Comparison of ENCODE assay signal across 12 cellular contexts in genomic region chr10:86900955-86901354, GRCh38. TPM values are rescaled to one million over a fixed set of nuclear protein-coding genes. Genes with fewer than 3 reads are reported as not detected.
DNase-seq lines count a peak whose midpoint lies in the region; ATAC-seq, FAIRE-seq and TF ChIP-seq lines count a peak whose summit lies in the region.
"Had no signal": no experiment of that assay in that cellular context is flagged by ENCODE, and none has a peak within 500 bp of the region (broad histone marks: within the 10 kb centered on the region; RNA-seq: fewer than 3 reads in every experiment).

No MANE protein-coding gene starts in this region.

- no peak overlapping the region for H3K9ac ChIP-seq in astrocyte (ENCODE audit: low read length)

- no peaks in the 10 kb centered on the region for H3K27me3 ChIP-seq in astrocyte (ENCODE audit: insufficient read depth, low read length)

- peak overlapping the region; percentile 18 for H3K27ac Mint-ChIP-seq in astrocyte (ENCODE audit: unreplicated experiment)
- H3K27ac Mint-ChIP-seq: natural killer cell had no signal

- intact Hi-C loops in head of caudate nucleus (cut with DNase I): no loop called here

- no peak overlapping the region for H3K27ac ChIP-seq in astrocyte (ENCODE audit: low read depth, low read length)

- H3K79me2 ChIP-seq in astrocyte (ENCODE audit: insufficient read depth, low read length): no peaks in the 10 kb centered on the region

- H3K9me3 ChIP-seq in astrocyte (ENCODE audit: insufficient read depth, low read depth, low read length): no peaks in the 10 kb centered on the region

- H3K27me3 Mint-ChIP-seq in astrocyte (ENCODE audit: low read depth, unreplicated experiment): no peaks in the 10 kb centered on the region

- FAIRE-seq in astrocyte (lab: Jason Lieb, UNC): no peak

- no peaks in the 10 kb centered on the region for H3K9me3 Mint-ChIP-seq in astrocyte (ENCODE audit: unreplicated experiment)
- H3K9me3 Mint-ChIP-seq: natural killer cell had no signal

- H3K36me3 Mint-ChIP-seq in astrocyte (ENCODE audit: low read depth, unreplicated experiment): peaks cover 11% of the 10 kb centered on the region
- H3K36me3 Mint-ChIP-seq: natural killer cell had no signal

- H3K4me3 Mint-ChIP-seq in astrocyte (ENCODE audit: unreplicated experiment): no peak overlapping the region
- H3K4me3 Mint-ChIP-seq: natural killer cell had no signal

- peak; percentile 42 for DNase-seq in astrocyte (ENCODE audit: low read depth)
- DNase-seq in head of caudate nucleus: peak; percentile 18 to 86 (median 62)
- DNase-seq in nucleus accumbens (lab: John Stamatoyannopoulos, UW): peak in 47 of 56 donors; percentile 2 to 85 (median 28)
- no peak for DNase-seq in COR-L47 (lab: John Stamatoyannopoulos, UW)
- no peak for DNase-seq in T-helper 9 cell
- DNase-seq: activated CD8-positive, alpha-beta memory T cell treated with anti-CD3 and anti-CD28 coated beads for 24 hours; DMS79; glutamatergic neuron; natural killer cell; NCI-H774 had no signal

- TF ChIP-seq CTCF in astrocyte (IDR thresholded peaks at IDR 0.05; ENCODE audit: insufficient read depth, low read depth, low read length): no peak

- H4K20me1 ChIP-seq in astrocyte (ENCODE audit: insufficient read depth, low read length): peaks cover 4% of the 10 kb centered on the region

- H3K4me2 ChIP-seq in astrocyte (ENCODE audit: low read length): no peak overlapping the region

- peaks cover 30% of the 10 kb centered on the region for H3K36me3 ChIP-seq in astrocyte (ENCODE audit: insufficient read depth, low read length)

- H2AFZ ChIP-seq in astrocyte (ENCODE audit: low read depth, low read length): no peak overlapping the region

- H3K4me3 ChIP-seq in astrocyte (ENCODE audit: insufficient read depth, low read depth, low read length): no peak overlapping the region

- peaks cover 3% of the 10 kb centered on the region for H3K4me1 Mint-ChIP-seq in astrocyte (ENCODE audit: low read depth, unreplicated experiment)

- ATAC-seq in HG03280 (IDR thresholded peaks at IDR 0.05; ENCODE audit: unreplicated experiment): no peak
- ATAC-seq in HG03520 (IDR thresholded peaks at IDR 0.05; ENCODE audit: unreplicated experiment): no peak
- ATAC-seq: natural killer cell had no signal

- H3K4me1 ChIP-seq in astrocyte (ENCODE audit: insufficient read depth, low read length): peaks cover 3% of the 10 kb centered on the region

RNA-seq across cellular contexts. Expression of gene MMRN2, which starts 56.5 kb away (rescaled TPM):
- 0.27 and 0.46 TPM in 2 replicates for total RNA-seq in astrocyte

RNA-seq across cellular contexts. Expression of gene SNCG, which starts 57.4 kb away (rescaled TPM):
- 3.0 TPM in 2 replicates for total RNA-seq in astrocyte
- total RNA-seq: natural killer cell had no signal

Comparison
In these comparisons a context has a peak if more than half of its experiments do, and no peak if none do; other contexts are left out.
1. DNase-seq: peak in astrocyte (single experiment), head of caudate nucleus (42 of 42) and nucleus accumbens (47 of 56); none in COR-L47 (single experiment) and T-helper 9 cell (single experiment).